In the genomic region with DNA sequence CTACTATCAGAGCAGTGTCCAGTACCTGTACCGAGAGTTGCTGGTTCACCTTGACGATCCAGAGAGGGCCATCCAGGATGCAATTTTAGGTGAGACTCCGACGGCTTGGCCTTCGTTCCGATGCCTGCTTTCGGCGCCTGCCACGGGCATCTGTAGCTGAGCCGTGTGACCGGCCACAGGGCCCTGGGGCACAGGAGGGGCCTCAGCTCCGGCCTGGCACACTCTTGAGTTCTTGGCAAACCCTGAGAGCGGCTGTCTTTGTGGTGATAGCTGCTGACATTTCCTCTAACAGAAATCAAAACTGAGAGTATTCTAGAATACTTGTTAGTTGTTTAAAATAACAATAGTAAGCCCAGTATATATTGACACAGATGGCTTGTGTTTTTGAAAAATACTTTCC, we compare ENCODE assay signal across 27 cellular contexts. TPM values are rescaled to one million over a fixed set of nuclear protein-coding genes. Genes with fewer than 3 reads are reported as not detected.
DNase-seq lines count a peak whose midpoint lies in the region; ATAC-seq and TF ChIP-seq lines count a peak whose summit lies in the region.
"Had no signal": no experiment of that assay in that cellular context is flagged by ENCODE, and none has a peak within 500 bp of the region (broad histone marks: within the 10 kb centered on the region; RNA-seq: fewer than 3 reads in every experiment).

No MANE protein-coding gene starts in this region.

- H3K36me3 ChIP-seq in RWPE2 (ENCODE audit: low read depth), result peaks cover 53% of the 10 kb centered on the region
- no peaks in the 10 kb centered on the region for H3K36me3 ChIP-seq in CD8-positive, alpha-beta T cell (ENCODE audit: insufficient read depth, low read length)
- H3K36me3 ChIP-seq: colonic mucosa had no signal

- POLR2A ChIA-PET in CD8-positive, alpha-beta T cell (lab: Charles Lee), result no interaction called here
- POLR2A ChIA-PET in activated CD4-positive, alpha-beta T cell treated with anti-CD3 and anti-CD28 coated beads, Interleukin-2, amount 10 ng/mL, durations not matched to agents 7 days and 5 days (lab: Charles Lee), result no interaction called here

- intact Hi-C loops in left ventricle myocardium superior (cut with micrococcal nuclease), result loop anchor here (10.0 kb wide), 1 partner anchor 95 kb away; a partner anchor contains a TSS
- intact Hi-C loops in CD8-positive, alpha-beta T cell (cut with DNase I, micrococcal nuclease), result no loop called here

- no peak overlapping the region for H3K27ac Mint-ChIP-seq in CD8-positive, alpha-beta T cell
- H3K27ac Mint-ChIP-seq in activated CD4-positive, alpha-beta T cell treated with anti-CD3 and anti-CD28 coated beads, Interleukin-2, amount 10 ng/mL, durations not matched to agents 7 days and 5 days, result no peak overlapping the region
- H3K27ac Mint-ChIP-seq: activated CD8-positive, alpha-beta T cell treated with anti-CD3 and anti-CD28 coated beads for 36 hours; activated naive CD4-positive, alpha-beta T cell treated with anti-CD3 and anti-CD28 coated beads, Interleukin-2, amount 50 U/mL, for 24 hours; activated T-helper 2 cell treated with anti-CD3 and anti-CD28 coated beads, Interferon-gamma antibody, Interleukin-2, Interleukin-4, amounts not matched to agents 10 μg/mL and 5 μg/mL and 100 μg/mL, durations not matched to agents 14 hours and 24 hours and 36 hours; effector memory CD8-positive, alpha-beta T cell; nephron progenitor cell had no signal

- no peak for TF ChIP-seq CTCF in RWPE2 (IDR thresholded peaks at IDR 0.05; ENCODE audit: poor library complexity, severe bottlenecking)
- TF ChIP-seq CTCF in CD8-positive, alpha-beta T cell (IDR thresholded peaks at IDR 0.05), result no peak

- H3K4me3 Mint-ChIP-seq in CD8-positive, alpha-beta T cell, result no peak overlapping the region
- H3K4me3 Mint-ChIP-seq in activated CD4-positive, alpha-beta T cell treated with anti-CD3 and anti-CD28 coated beads, Interleukin-2, amount 10 ng/mL, durations not matched to agents 7 days and 5 days, result no peak overlapping the region
- H3K4me3 Mint-ChIP-seq: activated CD8-positive, alpha-beta T cell treated with anti-CD3 and anti-CD28 coated beads for 36 hours; activated naive CD4-positive, alpha-beta T cell treated with anti-CD3 and anti-CD28 coated beads, Interleukin-2, amount 50 U/mL, for 24 hours; effector memory CD8-positive, alpha-beta T cell; H9; nephron progenitor cell had no signal

- H3K9me3 ChIP-seq in RWPE2 (ENCODE audit: severe bottlenecking), result no peaks in the 10 kb centered on the region
- no peaks in the 10 kb centered on the region for H3K9me3 ChIP-seq in CD8-positive, alpha-beta T cell (ENCODE audit: low read length)
- H3K9me3 ChIP-seq: colonic mucosa, pancreas had no signal

- CTCF ChIA-PET in CD8-positive, alpha-beta T cell (lab: Charles Lee), result interaction anchor here (0.6 kb wide), 1 partner anchor 180 kb away, joined by 4 read pairs; no protein-coding TSS in a partner anchor
- CTCF ChIA-PET in activated CD4-positive, alpha-beta T cell treated with anti-CD3 and anti-CD28 coated beads, Interleukin-2, amount 10 ng/mL, durations not matched to agents 7 days and 5 days (lab: Charles Lee), result interaction anchor here (0.6 kb wide), 1 partner anchor 518 kb away, joined by 3 read pairs; no protein-coding TSS in a partner anchor

- no peaks in the 10 kb centered on the region for H3K27me3 Mint-ChIP-seq in CD8-positive, alpha-beta T cell (ENCODE audit: low read depth)
- no peaks in the 10 kb centered on the region for H3K27me3 Mint-ChIP-seq in activated CD4-positive, alpha-beta T cell treated with anti-CD3 and anti-CD28 coated beads, Interleukin-2, amount 10 ng/mL, durations not matched to agents 7 days and 5 days
- H3K27me3 Mint-ChIP-seq: activated CD8-positive, alpha-beta T cell treated with anti-CD3 and anti-CD28 coated beads for 36 hours; activated naive CD4-positive, alpha-beta T cell treated with anti-CD3 and anti-CD28 coated beads, Interleukin-2, amount 50 U/mL, for 24 hours; effector memory CD8-positive, alpha-beta T cell had no signal

- H3K36me3 Mint-ChIP-seq in CD8-positive, alpha-beta T cell, result peaks cover 62% of the 10 kb centered on the region
- peaks cover 15% of the 10 kb centered on the region for H3K36me3 Mint-ChIP-seq in activated CD4-positive, alpha-beta T cell treated with anti-CD3 and anti-CD28 coated beads, Interleukin-2, amount 10 ng/mL, durations not matched to agents 7 days and 5 days (ENCODE audit: low read depth)

- no peak for ATAC-seq in RWPE2 (ENCODE audit: low read depth)
- peak; percentile 87 for ATAC-seq in left ventricle myocardium superior
- ATAC-seq in CD8-positive, alpha-beta T cell, result no peak
- ATAC-seq: activated CD8-positive, alpha-beta T cell treated with anti-CD3 and anti-CD28 coated beads for 36 hours; effector memory CD8-positive, alpha-beta T cell; GM12878; K562; pancreas had no signal

- H3K27me3 ChIP-seq in RWPE2 (ENCODE audit: insufficient read depth, poor library complexity, severe bottlenecking), result no peaks in the 10 kb centered on the region
- H3K27me3 ChIP-seq in CD8-positive, alpha-beta T cell (ENCODE audit: insufficient read depth, low read length), result no peaks in the 10 kb centered on the region
- H3K27me3 ChIP-seq: brain microvascular endothelial cell, colonic mucosa, pancreas had no signal

- H3K4me1 Mint-ChIP-seq in CD8-positive, alpha-beta T cell (ENCODE audit: low read depth), result no peaks in the 10 kb centered on the region
- H3K4me1 Mint-ChIP-seq in activated CD4-positive, alpha-beta T cell treated with anti-CD3 and anti-CD28 coated beads, Interleukin-2, amount 10 ng/mL, durations not matched to agents 7 days and 5 days, result peaks cover 1% of the 10 kb centered on the region
- H3K4me1 Mint-ChIP-seq: activated naive CD4-positive, alpha-beta T cell treated with anti-CD3 and anti-CD28 coated beads, Interleukin-2, amount 50 U/mL, for 24 hours; H9; nephron progenitor cell had no signal

- no peaks in the 10 kb centered on the region for H3K4me1 ChIP-seq in RWPE2 (ENCODE audit: insufficient read depth, poor library complexity, severe bottlenecking)
- H3K4me1 ChIP-seq in CD8-positive, alpha-beta T cell (ENCODE audit: insufficient read depth, low read length), result no peaks in the 10 kb centered on the region
- H3K4me1 ChIP-seq: colonic mucosa, pancreas had no signal

- H3K27ac ChIP-seq in RWPE2 (ENCODE audit: poor library complexity, severe bottlenecking) (no peak overlapping the region), cingulate gyrus (ENCODE audit: low read depth, low read length) (peak overlapping the region; percentile 39)
- H3K27ac ChIP-seq in CD8-positive, alpha-beta T cell (ENCODE audit: low read depth, low read length), result no peak overlapping the region
- H3K27ac ChIP-seq: colonic mucosa, pancreas had no signal

- no peaks in the 10 kb centered on the region for H3K9me3 Mint-ChIP-seq in CD8-positive, alpha-beta T cell
- no peaks in the 10 kb centered on the region for H3K9me3 Mint-ChIP-seq in activated CD4-positive, alpha-beta T cell treated with anti-CD3 and anti-CD28 coated beads, Interleukin-2, amount 10 ng/mL, durations not matched to agents 7 days and 5 days
- H3K9me3 Mint-ChIP-seq: activated CD8-positive, alpha-beta T cell treated with anti-CD3 and anti-CD28 coated beads for 36 hours; activated naive CD4-positive, alpha-beta T cell treated with anti-CD3 and anti-CD28 coated beads, Interleukin-2, amount 50 U/mL, for 24 hours; activated T-helper 2 cell treated with anti-CD3 and anti-CD28 coated beads, Interferon-gamma antibody, Interleukin-2, Interleukin-4, amounts not matched to agents 10 μg/mL and 5 μg/mL and 100 μg/mL, durations not matched to agents 14 hours and 24 hours and 36 hours; effector memory CD8-positive, alpha-beta T cell; H9; nephron progenitor cell had no signal

- H3K4me3 ChIP-seq in RWPE2 (ENCODE audit: severe bottlenecking), result no peak overlapping the region
- H3K4me3 ChIP-seq in CD8-positive, alpha-beta T cell (ENCODE audit: low read depth, low read length), result no peak overlapping the region
- H3K4me3 ChIP-seq: colonic mucosa, GM12878, K562, pancreas, smooth muscle cell had no signal

- peak; percentile 39 for DNase-seq in RWPE2 (ENCODE audit: low spot score)
- peak; percentile 72 for DNase-seq in left ventricle myocardium superior
- peak; percentile 46 for DNase-seq in pons (ENCODE audit: low spot score)
- no peak for DNase-seq in activated CD8-positive, alpha-beta memory T cell treated with anti-CD3 and anti-CD28 coated beads, Interleukin-2, amount 50 U/mL, for 48 hours
- no peak for DNase-seq in NCI-H82 treated with DMSO at 0.1 percent for 48 hours (lab: John Stamatoyannopoulos, UW; ENCODE audit: unreplicated experiment)
- no peak for DNase-seq in CD8-positive, alpha-beta T cell
- DNase-seq in activated CD4-positive, alpha-beta T cell treated with anti-CD3 and anti-CD28 coated beads, Interleukin-2, amount 10 ng/mL, durations not matched to agents 7 days and 5 days, result no peak
- DNase-seq: activated CD8-positive, alpha-beta T cell treated with anti-CD3 and anti-CD28 coated beads for 36 hours; amniotic stem cell; brain microvascular endothelial cell; colonic mucosa; effector memory CD8-positive, alpha-beta T cell; EL; H9; NCI-H1092 treated with DMSO at 0.1 percent for 48 hours; NCI-H187; NCI-H510A; nephron progenitor cell; retina; stimulated activated naive CD4-positive, alpha-beta T cell had no signal

RNA-seq across cellular contexts. Expression of a gene that starts 52.2 kb away (rescaled TPM):
- 186 TPM for total RNA-seq in left ventricle myocardium superior
- 10 to 100 TPM; 64.0 to 69.2 TPM for total RNA-seq in CD8-positive, alpha-beta T cell
- total RNA-seq in activated CD4-positive, alpha-beta T cell treated with anti-CD3 and anti-CD28 coated beads, Interleukin-2, amount 10 ng/mL, durations not matched to agents 7 days and 5 days, result 10 to 100 TPM; 76.8 to 78.5 TPM

RNA-seq across cellular contexts. Expression of a gene that starts 53.0 kb away (rescaled TPM):
- 16.5 TPM for total RNA-seq in left ventricle myocardium superior
- 10 to 100 TPM; 16.6 to 20.2 TPM for total RNA-seq in CD8-positive, alpha-beta T cell
- total RNA-seq in activated CD4-positive, alpha-beta T cell treated with anti-CD3 and anti-CD28 coated beads, Interleukin-2, amount 10 ng/mL, durations not matched to agents 7 days and 5 days, result 10 to 100 TPM; 29.8 to 32.5 TPM

RNA-seq across cellular contexts. Expression of a gene that starts 53.6 kb away (rescaled TPM):
- 22.8 TPM for total RNA-seq in left ventricle myocardium superior
- total RNA-seq in CD8-positive, alpha-beta T cell, result 1 to 10 TPM; 4.3 to 4.9 TPM
- 10 to 100 TPM; 21.0 to 23.8 TPM for total RNA-seq in activated CD4-positive, alpha-beta T cell treated with anti-CD3 and anti-CD28 coated beads, Interleukin-2, amount 10 ng/mL, durations not matched to agents 7 days and 5 days

Comparison
In these comparisons a context has a peak if more than half of its experiments do, and no peak if none do; other contexts are left out.
1. DNase-seq: peak in RWPE2 (single experiment), left ventricle myocardium superior (single experiment) and pons (single experiment); none in activated CD8-positive, alpha-beta memory T cell treated with anti-CD3 and anti-CD28 coated beads, Interleukin-2, amount 50 U/mL, for 48 hours (single experiment), NCI-H82 treated with DMSO at 0.1 percent for 48 hours (single experiment), CD8-positive, alpha-beta T cell (0 of 7) and activated CD4-positive, alpha-beta T cell treated with anti-CD3 and anti-CD28 coated beads, Interleukin-2, amount 10 ng/mL, durations not matched to agents 7 days and 5 days (single experiment).